Comparison of ENCODE assay signal across 17 cellular contexts in the genomic region with DNA sequence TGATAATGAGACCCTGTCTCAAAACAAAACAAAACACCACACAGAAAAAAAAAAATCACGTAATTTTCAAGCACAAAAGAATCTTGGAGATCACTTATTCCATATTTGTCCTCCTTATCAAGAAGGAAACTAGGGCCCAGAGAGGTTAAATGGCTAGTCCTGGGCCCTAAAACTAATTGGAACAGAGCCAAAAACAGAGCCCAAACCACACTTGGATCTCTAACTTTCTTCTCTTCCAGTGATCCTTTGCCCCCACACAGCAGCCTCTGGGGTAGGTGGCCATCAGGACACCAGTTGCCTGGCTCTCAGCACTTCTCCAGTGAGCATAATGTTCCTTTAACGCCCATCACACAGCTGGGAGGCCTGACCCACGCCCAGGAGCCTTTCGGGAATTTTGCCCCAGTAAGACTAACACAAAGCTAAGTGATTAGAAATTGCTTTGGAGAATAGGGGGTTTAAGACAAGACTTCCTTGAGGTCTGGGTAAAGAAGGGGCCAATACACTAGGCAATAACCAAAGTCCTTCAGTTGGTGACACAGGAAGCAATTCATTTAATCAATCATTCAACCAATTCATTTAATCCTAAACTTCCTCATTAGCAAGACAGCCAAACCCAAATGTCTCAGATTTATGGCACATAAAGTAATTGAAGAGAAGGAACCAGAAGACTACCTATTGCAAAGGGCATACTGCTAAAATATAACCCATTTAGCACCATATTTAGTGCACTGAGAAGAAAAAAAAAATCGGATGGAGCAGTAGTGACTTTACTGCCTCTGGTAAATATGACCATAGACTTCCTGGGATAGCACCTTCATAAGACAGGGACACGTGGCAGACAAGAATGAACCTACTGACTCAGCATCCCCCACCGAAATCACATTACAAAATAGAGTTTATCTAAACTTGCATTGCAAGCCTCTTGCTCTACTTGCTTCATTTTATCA.
DNase-seq lines count a peak whose midpoint lies in the region; ATAC-seq and TF ChIP-seq lines count a peak whose summit lies in the region.
"Had no signal": no experiment of that assay in that cellular context is flagged by ENCODE, and none has a peak within 500 bp of the region (broad histone marks: within the 10 kb centered on the region; RNA-seq: fewer than 3 reads in every experiment).

No MANE protein-coding gene starts in this region.

- in situ Hi-C loops in transverse colon (cut with MboI; ENCODE audit: low pct_ligation_motif_present in 1 of 4, low pct_unique_long_range_greater_than_20kb in 1 of 4, low sequenced_read_pairs in 3 of 4): no loop called here

- H3K36me3 ChIP-seq in transverse colon: no peaks in the 10 kb centered on the region
- H3K36me3 ChIP-seq: SJSA1 had no signal

- no peaks in the 10 kb centered on the region for H3K27me3 ChIP-seq in transverse colon
- H3K27me3 ChIP-seq: SJSA1 had no signal

- H3K36me3 Mint-ChIP-seq in chondrocyte (ENCODE audit: low read depth): no peaks in the 10 kb centered on the region
- peaks cover 24% of the 10 kb centered on the region for H3K36me3 Mint-ChIP-seq in nephron progenitor cell (ENCODE audit: low read depth)
- H3K36me3 Mint-ChIP-seq: CD8-positive, alpha-beta T cell had no signal

- peak overlapping the region in 3 of 4 donors; percentile 7 to 25 (median 16) for H3K27ac ChIP-seq in transverse colon
- H3K27ac ChIP-seq: 22Rv1 had no signal

- TF ChIP-seq CTCF in chondrocyte (IDR thresholded peaks at IDR 0.05): no peak
- TF ChIP-seq CTCF in nephron progenitor cell (IDR thresholded peaks at IDR 0.05): no peak
- no peak for TF ChIP-seq CTCF in transverse colon (IDR thresholded peaks at IDR 0.05)

- no peak overlapping the region for H3K4me3 ChIP-seq in transverse colon
- H3K4me3 ChIP-seq: GM12878, SJSA1 had no signal

- TF ChIP-seq POLR2A in transverse colon (IDR thresholded peaks at IDR 0.05): no peak

- TF ChIP-seq EP300 in transverse colon (IDR thresholded peaks at IDR 0.05; ENCODE audit: low read depth): no peak

- intact Hi-C loops in transverse colon (cut with DNase I; ENCODE audit: low total_unique reads): no loop called here

- H3K27ac Mint-ChIP-seq in chondrocyte (ENCODE audit: unreplicated experiment): peak overlapping the region; percentile 2
- H3K27ac Mint-ChIP-seq in nephron progenitor cell: peak overlapping the region; percentile 47
- H3K27ac Mint-ChIP-seq: CD8-positive, alpha-beta T cell had no signal

- H3K4me1 Mint-ChIP-seq in chondrocyte (ENCODE audit: low read depth): peaks cover 59% of the 10 kb centered on the region
- peaks cover 53% of the 10 kb centered on the region for H3K4me1 Mint-ChIP-seq in nephron progenitor cell

- ATAC-seq in HG03039 (IDR thresholded peaks at IDR 0.05; ENCODE audit: unreplicated experiment): no peak
- ATAC-seq: CD8-positive, alpha-beta T cell; GM12878; PC-3 had no signal

- peaks cover 13 to 55% (median 23%) of the 10 kb centered on the region in 4 donors for H3K4me1 ChIP-seq in transverse colon

- no peaks in the 10 kb centered on the region for H3K9me3 ChIP-seq in transverse colon
- H3K9me3 ChIP-seq: SJSA1 had no signal

- H3K9me3 Mint-ChIP-seq in chondrocyte (ENCODE audit: low read depth): no peaks in the 10 kb centered on the region
- H3K9me3 Mint-ChIP-seq in nephron progenitor cell: no peaks in the 10 kb centered on the region
- H3K9me3 Mint-ChIP-seq: CD8-positive, alpha-beta T cell had no signal

- no peaks in the 10 kb centered on the region for H3K27me3 Mint-ChIP-seq in chondrocyte (ENCODE audit: low read depth)
- no peaks in the 10 kb centered on the region for H3K27me3 Mint-ChIP-seq in nephron progenitor cell (ENCODE audit: low read depth, poor library complexity)

- H3K4me3 Mint-ChIP-seq in chondrocyte (ENCODE audit: unreplicated experiment): no peak overlapping the region
- no peak overlapping the region for H3K4me3 Mint-ChIP-seq in nephron progenitor cell
- H3K4me3 Mint-ChIP-seq: CD8-positive, alpha-beta T cell had no signal

- DNase-seq in NOMO-1 treated with DMSO at 0.1 percent for 48 hours (lab: John Stamatoyannopoulos, UW; ENCODE audit: unreplicated experiment) (peak; percentile 2), NOMO-1 treated with dmso at 0.1 percent for 144 hours (lab: John Stamatoyannopoulos, UW; ENCODE audit: unreplicated experiment) (no peak), chondrocyte (ENCODE audit: low spot score) (no peak), nephron progenitor cell (no peak), transverse colon (no peak), NCI-H82 treated with DMSO at 0.1 percent for 48 hours (lab: John Stamatoyannopoulos, UW; ENCODE audit: unreplicated experiment) (no peak), DMS53 (lab: John Stamatoyannopoulos, UW) (no peak)
- DNase-seq: CD8-positive, alpha-beta T cell; DND-41; NCI-H187 treated with DMSO at 0.1 percent for 48 hours; NCI-H446; NK-92 treated with Interleukin-12 subunit alpha and Interleukin-12 subunit beta, amount 100 ng/mL, for 24 hours; PC-3 had no signal

- WGBS in transverse colon (ENCODE audit: low coverage in 1 of 2), 2 donors: 70 to 74% methylated on average over 2 to 7 of the region's 7 CpGs
